ENCODE assay signal across 22 cellular contexts in genomic region chr11:28887681-28888080, GRCh38.
A peak's percentile ranks its signal among the peaks of the same experiment; 100 is the strongest.
DNase-seq lines count a peak whose midpoint lies in the region; ATAC-seq and TF ChIP-seq lines count a peak whose summit lies in the region.
"Had no signal": no experiment of that assay in that cellular context is flagged by ENCODE, and none has a peak within 500 bp of the region (broad histone marks: within the 10 kb centered on the region; RNA-seq: fewer than 3 reads in every experiment).

No MANE protein-coding gene starts in this region.

- H3K36me3 Mint-ChIP-seq in stimulated activated effector memory CD8-positive, alpha-beta T cell treated with anti-CD3 and anti-CD28 coated beads, Interleukin-12 subunit alpha, Interleukin-12 subunit beta, amount 100 ng/mL, for 72 hours: no peaks in the 10 kb centered on the region
- H3K36me3 Mint-ChIP-seq: CD14-positive monocyte had no signal

- TF ChIP-seq CTCF in epithelial cell of esophagus (IDR thresholded peaks at IDR 0.05; ENCODE audit: insufficient read depth, low read depth, low read length, missing control alignments) (no peak), osteoblast (IDR thresholded peaks at IDR 0.05; ENCODE audit: extremely low read depth, low read depth, low read length) (no peak)

- DNase-seq in EH (ENCODE audit: low read depth): peak; percentile 19
- DNase-seq in Kasumi-1 (lab: John Stamatoyannopoulos, UW): peak; percentile 9 to 16
- peak; percentile 19 for DNase-seq in epithelial cell of esophagus (ENCODE audit: low read depth)
- DNase-seq in osteoblast (ENCODE audit: insufficient read length, low spot score, missing footprints): peak; percentile 76
- no peak for DNase-seq in NCI-H2227 treated with DMSO at 0.1 percent for 48 hours (lab: John Stamatoyannopoulos, UW)
- no peak for DNase-seq in stimulated activated effector memory CD8-positive, alpha-beta T cell treated with anti-CD3 and anti-CD28 coated beads, Interleukin-12 subunit alpha, Interleukin-12 subunit beta, amount 100 ng/mL, for 72 hours (ENCODE audit: low spot score in 2 of 2)
- no peak for DNase-seq in NCI-H82 treated with DMSO at 0.1 percent for 48 hours (lab: John Stamatoyannopoulos, UW; ENCODE audit: unreplicated experiment)
- DNase-seq: DMS53, EL, GF-D8, MG63, NCI-H1048, NCI-H1417 treated with DMSO at 0.1 percent for 48 hours, NCI-H187, NCI-H510A, NCI-H748 treated with DMSO at 0.1 percent for 48 hours, SIG-M5, SK-N-SH had no signal

- H3K79me2 ChIP-seq in osteoblast (ENCODE audit: insufficient read depth, low read length): no peaks in the 10 kb centered on the region

- H3K27ac Mint-ChIP-seq in stimulated activated effector memory CD8-positive, alpha-beta T cell treated with anti-CD3 and anti-CD28 coated beads, Interleukin-12 subunit alpha, Interleukin-12 subunit beta, amount 100 ng/mL, for 72 hours: no peak overlapping the region
- H3K27ac Mint-ChIP-seq: B cell, CD14-positive monocyte had no signal

- H3K9me3 Mint-ChIP-seq in stimulated activated effector memory CD8-positive, alpha-beta T cell treated with anti-CD3 and anti-CD28 coated beads, Interleukin-12 subunit alpha, Interleukin-12 subunit beta, amount 100 ng/mL, for 72 hours: peaks cover 12% of the 10 kb centered on the region

- no peaks in the 10 kb centered on the region for H3K4me1 Mint-ChIP-seq in stimulated activated effector memory CD8-positive, alpha-beta T cell treated with anti-CD3 and anti-CD28 coated beads, Interleukin-12 subunit alpha, Interleukin-12 subunit beta, amount 100 ng/mL, for 72 hours
- H3K4me1 Mint-ChIP-seq: B cell, CD14-positive monocyte had no signal

- H4K20me1 ChIP-seq in osteoblast (ENCODE audit: insufficient read depth, low read length): no peaks in the 10 kb centered on the region

- H3K4me3 Mint-ChIP-seq in stimulated activated effector memory CD8-positive, alpha-beta T cell treated with anti-CD3 and anti-CD28 coated beads, Interleukin-12 subunit alpha, Interleukin-12 subunit beta, amount 100 ng/mL, for 72 hours: no peak overlapping the region
- H3K4me3 Mint-ChIP-seq: B cell, CD14-positive monocyte had no signal

- H3K4me1 ChIP-seq in osteoblast (ENCODE audit: insufficient read depth, low read length): no peaks in the 10 kb centered on the region

- H3K36me3 ChIP-seq in osteoblast (ENCODE audit: insufficient read depth, low read length): no peaks in the 10 kb centered on the region
- H3K36me3 ChIP-seq: MG63 had no signal

- no peak overlapping the region for H3K4me3 ChIP-seq in epithelial cell of esophagus (ENCODE audit: low read length)
- no peak overlapping the region for H3K4me3 ChIP-seq in osteoblast (ENCODE audit: insufficient read depth, low read length)
- H3K4me3 ChIP-seq: MG63 had no signal

- peak overlapping the region; percentile 31 for H2AFZ ChIP-seq in osteoblast (ENCODE audit: low read length)

- no peak overlapping the region for H3K4me2 ChIP-seq in osteoblast (ENCODE audit: insufficient read depth, low read length)
- H3K4me2 ChIP-seq: SK-N-SH had no signal

- no peak overlapping the region for H3K27ac ChIP-seq in osteoblast (ENCODE audit: low read depth, low read length)

- H3K27me3 ChIP-seq in osteoblast (ENCODE audit: insufficient read depth, low read length): no peaks in the 10 kb centered on the region
- H3K27me3 ChIP-seq: MG63 had no signal

- no peak for ATAC-seq in stimulated activated effector memory CD8-positive, alpha-beta T cell treated with anti-CD3 and anti-CD28 coated beads, Interleukin-12 subunit alpha, Interleukin-12 subunit beta, amount 100 ng/mL, for 72 hours
- ATAC-seq in GM21515 (IDR thresholded peaks at IDR 0.05; ENCODE audit: unreplicated experiment): no peak
- ATAC-seq: Panc1 had no signal

- no peaks in the 10 kb centered on the region for H3K9me3 ChIP-seq in osteoblast (ENCODE audit: low read depth, low read length)
- H3K9me3 ChIP-seq: SK-N-SH had no signal

Comparison
In these comparisons a context has a peak if more than half of its experiments do, and no peak if none do; other contexts are left out.
1. DNase-seq: peak in EH (single experiment), Kasumi-1 (2 of 2), epithelial cell of esophagus (single experiment) and osteoblast (single experiment); none in NCI-H2227 treated with DMSO at 0.1 percent for 48 hours (single experiment), stimulated activated effector memory CD8-positive, alpha-beta T cell treated with anti-CD3 and anti-CD28 coated beads, Interleukin-12 subunit alpha, Interleukin-12 subunit beta, amount 100 ng/mL, for 72 hours (0 of 2) and NCI-H82 treated with DMSO at 0.1 percent for 48 hours (single experiment).